21 cellular contexts compared by ENCODE assay signal in genomic region chr20:2672446-2672845, GRCh38. TPM values are rescaled to one million over a fixed set of nuclear protein-coding genes. Genes with fewer than 3 reads are reported as not detected.
"Had no signal": no experiment of that assay in that cellular context is flagged by ENCODE, and none has a peak within 500 bp of the region (broad histone marks: within the 10 kb centered on the region; RNA-seq: fewer than 3 reads in every experiment).

No MANE protein-coding gene starts in this region.

- H3K9me3 ChIP-seq: SK-N-SH had no signal

- H3K9me2 ChIP-seq: SK-N-SH had no signal

- H3K4me2 ChIP-seq: SK-N-SH had no signal

- H3K9ac ChIP-seq: SK-N-SH had no signal

- H3K27ac ChIP-seq: RWPE1 had no signal

- ATAC-seq: Panc1, PC-3 had no signal

- DNase-seq: IMR-90, KG1, MM.1S, NCI-H1092 treated with DMSO at 0.1 percent for 48 hours, NCI-H1436, NCI-H187, NCI-H2029, NCI-H2081 treated with DMSO at 0.1 percent for 48 hours, NCI-H2171, NCI-H226, NCI-H446, NCI-H510A, NCI-H524 treated with DMSO at 0.1 percent for 48 hours, NCI-H774, PC-3, SHP77, SK-N-SH, SW 1271 had no signal

RNA-seq across cellular contexts. Expression of gene EBF4, which starts 20.1 kb away (rescaled TPM):
- total RNA-seq: HT1080 had no signal
